ENCODE assay signal across 8 cellular contexts in genomic region chr2:219228745-219229374, GRCh38. TPM values are rescaled to one million over a fixed set of nuclear protein-coding genes. Genes with fewer than 3 reads are reported as not detected.
A peak's percentile ranks its signal among the peaks of the same experiment; 100 is the strongest.
DNase-seq lines count a peak whose midpoint lies in the region; ATAC-seq and TF ChIP-seq lines count a peak whose summit lies in the region.

No MANE protein-coding gene starts in this region.

- H3K36me3 ChIP-seq in Peyer's patch, result peaks cover 0 to 50% (median 0%) of the 10 kb centered on the region in 3 donors
- peaks cover 31 to 64% (median 54%) of the 10 kb centered on the region in 4 donors for H3K36me3 ChIP-seq in esophagus muscularis mucosa

- TF ChIP-seq CTCF in Peyer's patch (IDR thresholded peaks at IDR 0.05) (no peak), esophagus muscularis mucosa (IDR thresholded peaks at IDR 0.05) (no peak), omental fat pad (IDR thresholded peaks at IDR 0.05) (no peak)

- intact Hi-C loops in esophagus muscularis mucosa (cut with DNase I), result loop anchor here (2.0 kb wide), 1 partner anchor 16 kb away; the partner anchor contains the start of genes GLB1L and STK16

- peak overlapping the region; percentile 88 to 97 (median 94) for H3K27ac ChIP-seq in Peyer's patch
- peak overlapping the region; percentile 90 to 98 (median 94) for H3K27ac ChIP-seq in esophagus muscularis mucosa (replicated peaks in 1 of 4)

- TF ChIP-seq POLR2A in Peyer's patch (IDR thresholded peaks at IDR 0.05) (no peak), esophagus muscularis mucosa (IDR thresholded peaks at IDR 0.05; ENCODE audit: low read depth) (no peak)

- H3K27me3 ChIP-seq in Peyer's patch, result no peaks in the 10 kb centered on the region
- no peaks in the 10 kb centered on the region for H3K27me3 ChIP-seq in esophagus muscularis mucosa

- H3K9me3 ChIP-seq in Peyer's patch (no peaks in the 10 kb centered on the region), esophagus muscularis mucosa (no peaks in the 10 kb centered on the region)

- H3K4me3 ChIP-seq in Peyer's patch (peak overlapping the region; percentile 77 to 85 (median 82)), esophagus muscularis mucosa (peak overlapping the region; percentile 63 to 88 (median 80))

- H3K4me1 ChIP-seq in Peyer's patch, result peaks cover 0 to 26% (median 18%) of the 10 kb centered on the region in 4 donors
- H3K4me1 ChIP-seq in esophagus muscularis mucosa, result peaks cover 27 to 52% (median 40%) of the 10 kb centered on the region in 4 donors

- WGBS in esophagus muscularis mucosa, result 27% methylated on average over 3 of the region's 33 CpGs

- ATAC-seq in GM18858 (IDR thresholded peaks at IDR 0.05; ENCODE audit: unreplicated experiment) (peak; percentile 26), HG02642 (IDR thresholded peaks at IDR 0.05; ENCODE audit: poor library complexity, unreplicated experiment) (peak; percentile 49), omental fat pad (ENCODE audit: low FRiP score) (peak; percentile 57)

- no peak for DNase-seq in Peyer's patch
- no peak for DNase-seq in esophagus muscularis mucosa (ENCODE audit: extremely low spot score)
- no peak for DNase-seq in omental fat pad (ENCODE audit: low spot score)
- no peak for DNase-seq in GDM1 (lab: John Stamatoyannopoulos, UW)
- DNase-seq in NCI-H2029 (lab: John Stamatoyannopoulos, UW), result no peak
- DNase-seq in middle frontal gyrus (ENCODE audit: extremely low spot score, low spot score), result no peak

- TF ChIP-seq EP300 in esophagus muscularis mucosa (IDR thresholded peaks at IDR 0.05), result no peak

RNA-seq across cellular contexts. Expression of gene ATG9A, which starts 0.6 kb away (rescaled TPM):
- total RNA-seq in Peyer's patch, result 100 to 1,000 TPM in 1 of 4 donors, 10 to 100 TPM in 3; 23.1 to 107 (median 96.0) TPM
- total RNA-seq in esophagus muscularis mucosa, result 10 to 100 TPM; 41.5 to 75.3 (median 56.2) TPM
- total RNA-seq in omental fat pad, result 10 to 100 TPM; 24.4 to 52.2 (median 38.6) TPM

RNA-seq across cellular contexts. Expression of gene ANKZF1, which starts 0.7 kb away (rescaled TPM):
- total RNA-seq in Peyer's patch, result 100 to 1,000 TPM in 3 of 4 donors, 10 to 100 TPM in 1; 79.9 to 338 (median 164) TPM
- 10 to 100 TPM; 20.4 to 34.1 (median 27.6) TPM for total RNA-seq in esophagus muscularis mucosa
- 10 to 100 TPM; 13.5 to 77.4 (median 22.7) TPM for total RNA-seq in omental fat pad

RNA-seq across cellular contexts. Expression of gene ABCB6, which starts 10.1 kb away (rescaled TPM):
- total RNA-seq in Peyer's patch (10 to 100 TPM; 18.0 to 42.1 (median 33.3) TPM), esophagus muscularis mucosa (10 to 100 TPM; 17.4 to 27.3 (median 19.6) TPM), omental fat pad (10 to 100 TPM; 24.1 to 35.6 (median 28.8) TPM)

RNA-seq across cellular contexts. Expression of gene GLB1L, which starts 16.4 kb away (rescaled TPM):
- total RNA-seq in Peyer's patch, result 1 to 10 TPM in 3 of 4 donors, not detected in 1; 2.7 to 9.5 (median 7.0) TPM
- total RNA-seq in esophagus muscularis mucosa, result 1 to 10 TPM; 3.3 to 6.4 (median 5.6) TPM
- 10 to 100 TPM in 3 of 4 donors, 1 to 10 TPM in 1; 9.0 to 21.9 (median 12.3) TPM for total RNA-seq in omental fat pad

RNA-seq across cellular contexts. Expression of gene STK16, which starts 16.4 kb away (rescaled TPM):
- 10 to 100 TPM; 19.4 to 27.1 (median 24.3) TPM for total RNA-seq in Peyer's patch
- 10 to 100 TPM; 12.8 to 21.6 (median 16.7) TPM for total RNA-seq in esophagus muscularis mucosa
- total RNA-seq in omental fat pad, result 10 to 100 TPM in 3 of 4 donors, 1 to 10 TPM in 1; 9.8 to 18.9 (median 12.5) TPM
